ENCODE assay signal across 10 cellular contexts in the genomic region with DNA sequence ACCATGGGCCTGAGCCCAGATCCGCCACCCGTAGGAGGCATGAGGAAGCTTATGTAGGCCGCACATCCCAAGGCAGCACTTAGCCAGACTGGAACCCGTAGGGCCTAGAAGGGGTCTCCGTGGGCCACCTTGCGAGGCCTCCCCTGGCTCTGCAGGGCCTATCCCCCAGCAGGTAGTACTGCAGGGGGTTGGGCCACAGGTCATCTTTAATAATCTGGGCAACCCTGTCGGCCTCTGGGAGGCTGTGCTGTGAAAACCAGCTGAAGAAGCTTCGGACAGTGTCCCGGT. TPM values are rescaled to one million over a fixed set of nuclear protein-coding genes. Genes with fewer than 3 reads are reported as not detected.
DNase-seq lines count a peak whose midpoint lies in the region; ATAC-seq, FAIRE-seq and TF ChIP-seq lines count a peak whose summit lies in the region.
"Had no signal": no experiment of that assay in that cellular context is flagged by ENCODE, and none has a peak within 500 bp of the region (broad histone marks: within the 10 kb centered on the region; RNA-seq: fewer than 3 reads in every experiment).

No MANE protein-coding gene starts in this region.

- peaks cover 6% of the 10 kb centered on the region for H3K36me3 Mint-ChIP-seq in brain

- H3K27me3 Mint-ChIP-seq in brain = no peaks in the 10 kb centered on the region

- peak overlapping the region; percentile 77 to 92 (median 90) for H3K27ac Mint-ChIP-seq in brain

- peaks cover 2% of the 10 kb centered on the region for H3K79me2 ChIP-seq in mammary epithelial cell (ENCODE audit: insufficient read depth, low read length)

- WGBS in mammary epithelial cell (ENCODE audit: low coverage, missing lambda C conversion rate) = 100% methylated on average over 3 of the region's 9 CpGs

- FAIRE-seq in kidney (lab: Jason Lieb, UNC) = no peak

- no peaks in the 10 kb centered on the region for H3K9me3 Mint-ChIP-seq in brain

- peak overlapping the region; percentile 85 to 93 for H3K27ac ChIP-seq in breast epithelium
- H3K27ac ChIP-seq in mammary epithelial cell (ENCODE audit: insufficient read depth, low read depth, low read length) = no peak overlapping the region
- H3K27ac ChIP-seq in muscle layer of duodenum (ENCODE audit: low read length) = no peak overlapping the region
- H3K27ac ChIP-seq in upper lobe of right lung = no peak overlapping the region
- H3K27ac ChIP-seq in kidney (ENCODE audit: low read depth in 2 of 2, low read length in 2 of 2) = peak overlapping the region in 1 of 2 donors; percentile 42

- H4K20me1 ChIP-seq in mammary epithelial cell (ENCODE audit: insufficient read depth, low read length) = no peaks in the 10 kb centered on the region

- peak overlapping the region; percentile 60 to 74 (median 63) for H3K4me3 ChIP-seq in breast epithelium
- no peak overlapping the region for H3K4me3 ChIP-seq in mammary epithelial cell (replicated peaks in 1 of 3; ENCODE audit: insufficient read depth in 1 of 3, low read depth in 2 of 3, low read length in 3 of 3)
- H3K4me3 ChIP-seq in muscle layer of duodenum (ENCODE audit: low read depth in 1 of 2, low read length in 2 of 2) = peak overlapping the region; percentile 64 to 73
- peak overlapping the region; percentile 57 for H3K4me3 ChIP-seq in upper lobe of right lung
- peak overlapping the region in 1 of 2 donors; percentile 63 for H3K4me3 ChIP-seq in kidney (ENCODE audit: low read length in 2 of 2)
- H3K4me3 ChIP-seq: HAP-1 had no signal

- no peak for TF ChIP-seq POLR2A in breast epithelium (IDR thresholded peaks at IDR 0.05)

- DNase-seq in breast epithelium (ENCODE audit: low spot score in 2 of 2) (no peak), mammary epithelial cell (no peak), upper lobe of right lung (no peak), kidney (no peak), NCI-H1436 (lab: John Stamatoyannopoulos, UW) (no peak), DMS53 (lab: John Stamatoyannopoulos, UW) (no peak)
- DNase-seq: SK-N-SH had no signal

- CTCF ChIA-PET in mammary epithelial cell (lab: Charles Lee; ENCODE audit: low non-redundant PET) = interaction anchor here (0.6 kb wide), 1 partner anchor 16 kb away, joined by 3 read pairs; no protein-coding TSS in a partner anchor

- TF ChIP-seq CTCF in breast epithelium (IDR thresholded peaks at IDR 0.05) (no peak), mammary epithelial cell (conservative IDR thresholded peaks at IDR 0.05 in 1 of 2, IDR thresholded peaks at IDR 0.05 in 1 of 2; ENCODE audit: extremely low read depth in 1 of 2, insufficient read depth in 1 of 2, low read depth in 1 of 2, low read length in 2 of 2) (no peak), brain (conservative IDR thresholded peaks at IDR 0.05) (no peak), upper lobe of right lung (IDR thresholded peaks at IDR 0.05) (no peak), kidney (IDR thresholded peaks at IDR 0.05; ENCODE audit: borderline replicate concordance, extremely low read depth, insufficient read depth) (no peak)

- H3K9me3 ChIP-seq in breast epithelium (no peaks in the 10 kb centered on the region), mammary epithelial cell (replicated peaks; ENCODE audit: insufficient read depth, low read length) (no peaks in the 10 kb centered on the region), muscle layer of duodenum (ENCODE audit: control insufficient read depth in 1 of 2, low read length in 2 of 2) (no peaks in the 10 kb centered on the region), upper lobe of right lung (no peaks in the 10 kb centered on the region), kidney (ENCODE audit: control insufficient read depth in 1 of 2, low read length in 2 of 2) (no peaks in the 10 kb centered on the region)
- H3K9me3 ChIP-seq: HAP-1, SK-N-SH had no signal

- no peak overlapping the region for H3K4me2 ChIP-seq in mammary epithelial cell (ENCODE audit: insufficient read depth, low read depth, low read length)

- H3K4me3 Mint-ChIP-seq in brain = peak overlapping the region; percentile 85 to 88 (median 86)

- intact Hi-C loops in breast epithelium (cut with DNase I; ENCODE audit: low total_unique reads) (no loop called here), mammary epithelial cell (cut with micrococcal nuclease) (no loop called here), upper lobe of right lung (cut with DNase I) (no loop called here), kidney (cut with DNase I) (no loop called here)

- dilution Hi-C loops in mammary epithelial cell (cut with HindIII; ENCODE audit: low sequenced_read_pairs) = no loop called here

- H2AFZ ChIP-seq in mammary epithelial cell (ENCODE audit: low read depth, low read length) = no peak overlapping the region

- peaks cover 43% of the 10 kb centered on the region for H3K4me1 Mint-ChIP-seq in brain

- no peaks in the 10 kb centered on the region for H3K36me3 ChIP-seq in breast epithelium
- no peaks in the 10 kb centered on the region for H3K36me3 ChIP-seq in mammary epithelial cell (ENCODE audit: insufficient read depth, low read length)
- H3K36me3 ChIP-seq in muscle layer of duodenum (ENCODE audit: control insufficient read depth in 1 of 2, insufficient read depth in 2 of 2, low read length in 2 of 2) = peaks cover 0 to 3% of the 10 kb centered on the region in 2 donors
- no peaks in the 10 kb centered on the region for H3K36me3 ChIP-seq in upper lobe of right lung
- peaks cover 0 to under 1% of the 10 kb centered on the region in 2 donors for H3K36me3 ChIP-seq in kidney (ENCODE audit: control insufficient read depth in 1 of 2, insufficient read depth in 2 of 2, low read length in 2 of 2)

- H3K9ac ChIP-seq in mammary epithelial cell (ENCODE audit: insufficient read depth, low read length) (no peak overlapping the region), kidney (ENCODE audit: low read length in 2 of 2) (peak overlapping the region in 1 of 2 donors; percentile 87)

- BruUV-seq in mammary epithelial cell (replicated peaks; lab: Mats Ljungman, UMichigan) = no TSS peak

- H3K4me1 ChIP-seq in breast epithelium (peaks cover 5 to 10% of the 10 kb centered on the region in 2 donors), mammary epithelial cell (ENCODE audit: insufficient read depth, low read length) (peaks cover 12% of the 10 kb centered on the region), muscle layer of duodenum (ENCODE audit: control insufficient read depth in 1 of 2, insufficient read depth in 2 of 2, low read length in 2 of 2) (peaks cover 9 to 23% of the 10 kb centered on the region in 2 donors), upper lobe of right lung (peaks cover 39% of the 10 kb centered on the region), kidney (ENCODE audit: control insufficient read depth in 1 of 2, insufficient read depth in 1 of 2, low read depth in 1 of 2, low read length in 2 of 2) (peaks cover 16 to 27% of the 10 kb centered on the region in 2 donors)
- H3K4me1 ChIP-seq: HAP-1 had no signal

- in situ Hi-C loops in mammary epithelial cell (cut with MboI; ENCODE audit: low sequenced_read_pairs in 2 of 2) = no loop called here

- ATAC-seq in upper lobe of right lung = no peak

- H3K27me3 ChIP-seq in breast epithelium (no peaks in the 10 kb centered on the region), mammary epithelial cell (ENCODE audit: insufficient read depth, low read length) (no peaks in the 10 kb centered on the region), muscle layer of duodenum (ENCODE audit: low read depth, low read length) (no peaks in the 10 kb centered on the region), upper lobe of right lung (no peaks in the 10 kb centered on the region)

RNA-seq across cellular contexts. Expression of a gene that starts 18.5 kb away (rescaled TPM):
- 1 to 10 TPM; 2.9 to 7.6 (median 4.3) TPM for total RNA-seq in breast epithelium
- total RNA-seq in mammary epithelial cell = 10 to 100 TPM in 1 of 2 donors, 1 to 10 TPM in 1; 6.3 to 17.2 TPM
- 3.7 TPM for polyA plus RNA-seq in mammary epithelial cell
- polyA minus RNA-seq in mammary epithelial cell = 20.9 TPM
- 4.6 TPM for polyA plus RNA-seq in brain (ENCODE audit: insufficient read depth, low read depth, low replicate concordance)
- 15.9 TPM for total RNA-seq in upper lobe of right lung
- total RNA-seq in kidney = 9.2 TPM
- 3.8 TPM for polyA plus RNA-seq in kidney (ENCODE audit: insufficient read depth, low read depth, low replicate concordance)

RNA-seq across cellular contexts. Expression of a gene that starts 18.6 kb away (rescaled TPM):
- total RNA-seq in breast epithelium (10 to 100 TPM; 29.5 to 38.7 (median 34.2) TPM), mammary epithelial cell (10 to 100 TPM; 36.7 to 43.5 TPM), upper lobe of right lung (31.5 TPM), kidney (36.7 TPM)
- polyA plus RNA-seq in mammary epithelial cell (25.0 TPM), brain (ENCODE audit: insufficient read depth, low read depth, low replicate concordance) (20.6 TPM), kidney (ENCODE audit: insufficient read depth, low read depth, low replicate concordance) (16.7 TPM)
- polyA minus RNA-seq in mammary epithelial cell = 35.6 TPM

Comparison
In these comparisons a context has a peak if more than half of its experiments do, and no peak if none do; other contexts are left out.
1. H3K27ac ChIP-seq: peak in breast epithelium (2 of 2); none in mammary epithelial cell (single experiment), muscle layer of duodenum (single experiment) and upper lobe of right lung (single experiment).
2. H3K4me3 ChIP-seq: peak in breast epithelium (3 of 3), muscle layer of duodenum (2 of 2) and upper lobe of right lung (single experiment); none in mammary epithelial cell (0 of 3).